1 cellular context compared by ENCODE assay signal in genomic region chr10:132065491-132066105, GRCh38.
A peak's percentile ranks its signal among the peaks of the same experiment; 100 is the strongest.
TF ChIP-seq lines count a peak whose summit lies in the region.

JAKMIP3 (plus strand) TSS chr10:132065946; CDS start chr10:132104809, 38,863 bp downstream.

TF ChIP-seq in HepG2, 621 proteins besides CTCF, POLR2A, EP300 and RAD21 (continued from another document and continues in another):
- TF ChIP-seq ZNF556 (CRISPR knock-in tag; IDR thresholded peaks at IDR 0.05; ENCODE audit: borderline replicate concordance) (no peak), TEAD3 (CRISPR knock-in tag; optimal IDR thresholded peaks at IDR 0.05; ENCODE audit: borderline replicate concordance) (peak; percentile 21), MAX (IDR thresholded peaks at IDR 0.05) (no peak), KMT2A (CRISPR knock-in tag; IDR thresholded peaks at IDR 0.05) (no peak; the same call in 1 of the 2 replicates), PBX3 (CRISPR knock-in tag; IDR thresholded peaks at IDR 0.05; ENCODE audit: borderline replicate concordance) (no peak), TFAP4 (IDR thresholded peaks at IDR 0.05; ENCODE audit: borderline replicate concordance, low read depth) (no peak), ZNF143 (CRISPR knock-in tag; IDR thresholded peaks at IDR 0.05) (no peak), ZNF343 (CRISPR knock-in tag; IDR thresholded peaks at IDR 0.05) (no peak), TFDP1 (CRISPR knock-in tag; IDR thresholded peaks at IDR 0.05; ENCODE audit: borderline replicate concordance) (no peak), CAMTA2 (CRISPR knock-in tag; IDR thresholded peaks at IDR 0.05; ENCODE audit: borderline replicate concordance) (no peak), DNMT3B (CRISPR knock-in tag; conservative IDR thresholded peaks at IDR 0.05) (no peak), MXD4 (CRISPR knock-in tag; IDR thresholded peaks at IDR 0.05) (no peak), CREBL2 (CRISPR knock-in tag; IDR thresholded peaks at IDR 0.05; ENCODE audit: borderline replicate concordance) (no peak), NFKBIZ (CRISPR knock-in tag; IDR thresholded peaks at IDR 0.05) (no peak), KDM4B (CRISPR knock-in tag; IDR thresholded peaks at IDR 0.05) (no peak), ARID3A (IDR thresholded peaks at IDR 0.05; ENCODE audit: low read depth, low read length) (no peak), DMAP1 (CRISPR knock-in tag; IDR thresholded peaks at IDR 0.05) (no peak), HNF1B (CRISPR knock-in tag; IDR thresholded peaks at IDR 0.05) (0 out of 2 replicates have a peak, but pooled peaks have one; percentile 24), ZNF224 (CRISPR knock-in tag; IDR thresholded peaks at IDR 0.05) (no peak), TAF15 (IDR thresholded peaks at IDR 0.05; ENCODE audit: low read depth, low read length, poor library complexity, severe bottlenecking) (no peak), ZNF430 (CRISPR knock-in tag; IDR thresholded peaks at IDR 0.05) (0 out of 2 replicates have a peak, but pooled peaks have one; percentile 28), DRAP1 (CRISPR knock-in tag; IDR thresholded peaks at IDR 0.05) (no peak), MXD1 (CRISPR knock-in tag; IDR thresholded peaks at IDR 0.05) (no peak), SMYD3 (CRISPR knock-in tag; IDR thresholded peaks at IDR 0.05) (no peak), ZNF570 (CRISPR knock-in tag; IDR thresholded peaks at IDR 0.05; ENCODE audit: borderline replicate concordance) (no peak), SUZ12 (IDR thresholded peaks at IDR 0.05; ENCODE audit: low read depth, low read length) (no peak), SOX13 (IDR thresholded peaks at IDR 0.05) (0 out of 2 replicates have a peak, but pooled peaks have one; percentile 9), SOX13 (CRISPR knock-in tag; conservative IDR thresholded peaks at IDR 0.05 in 1 of 2, IDR thresholded peaks at IDR 0.05 in 1 of 2) (no peak), BORCS8-MEF2B (CRISPR knock-in tag; IDR thresholded peaks at IDR 0.05) (no peak), ZNF878 (CRISPR knock-in tag; IDR thresholded peaks at IDR 0.05) (0 out of 2 replicates have a peak, but pooled peaks have one; percentile 23), HINFP (CRISPR knock-in tag; IDR thresholded peaks at IDR 0.05; ENCODE audit: low read depth) (no peak), ZNF354B (CRISPR knock-in tag; IDR thresholded peaks at IDR 0.05) (no peak), AHR (CRISPR knock-in tag; IDR thresholded peaks at IDR 0.05) (peak; percentile 27; the same call in 1 of the 2 replicates), GABPA (IDR thresholded peaks at IDR 0.05; ENCODE audit: low read depth, low read length) (no peak), GABPA (CRISPR knock-in tag; IDR thresholded peaks at IDR 0.05; ENCODE audit: low read depth) (no peak), ZNF282 (IDR thresholded peaks at IDR 0.05; ENCODE audit: partially characterized antibody) (no peak), PAF1 (CRISPR knock-in tag; IDR thresholded peaks at IDR 0.05) (no peak), ZNF619 (CRISPR knock-in tag; IDR thresholded peaks at IDR 0.05) (no peak), SCMH1 (CRISPR knock-in tag; IDR thresholded peaks at IDR 0.05; ENCODE audit: borderline replicate concordance) (no peak), FOXP4 (CRISPR knock-in tag; IDR thresholded peaks at IDR 0.05) (0 out of 2 replicates have a peak, but pooled peaks have one; percentile 34), CREB3 (CRISPR knock-in tag; IDR thresholded peaks at IDR 0.05) (no peak), TEF (CRISPR knock-in tag; IDR thresholded peaks at IDR 0.05) (no peak), ZNF24 (IDR thresholded peaks at IDR 0.05) (no peak), FOXK2 (IDR thresholded peaks at IDR 0.05) (no peak), ATF5 (CRISPR knock-in tag; IDR thresholded peaks at IDR 0.05; ENCODE audit: low read depth) (no peak), XRCC5 (optimal IDR thresholded peaks at IDR 0.05; ENCODE audit: low read length) (peak; percentile 24), MBD4 (IDR thresholded peaks at IDR 0.05; ENCODE audit: borderline replicate concordance, low read length) (no peak), POGK (CRISPR knock-in tag; conservative IDR thresholded peaks at IDR 0.05) (no peak), ZNF329 (CRISPR knock-in tag; IDR thresholded peaks at IDR 0.05; ENCODE audit: low read depth) (no peak)
